ENCODE assay signal across 22 cellular contexts in genomic region chr11:87666730-87667129, GRCh38.
DNase-seq lines count a peak whose midpoint lies in the region; ATAC-seq and TF ChIP-seq lines count a peak whose summit lies in the region.
"Had no signal": no experiment of that assay in that cellular context is flagged by ENCODE, and none has a peak within 500 bp of the region (broad histone marks: within the 10 kb centered on the region; RNA-seq: fewer than 3 reads in every experiment).

No MANE protein-coding gene starts in this region.

- no peak overlapping the region for H3K23ac ChIP-seq in neuronal stem cell (ENCODE audit: low read depth, low read length, poor library complexity)

- H3K4me2 ChIP-seq in Karpas-422 (ENCODE audit: low read depth, low read length, poor library complexity, severe bottlenecking): peak overlapping the region; percentile 57
- H3K4me2 ChIP-seq in neuronal stem cell (ENCODE audit: insufficient read depth, low read length, poor library complexity, severe bottlenecking): no peak overlapping the region
- H3K4me2 ChIP-seq: A549; BLaER1 treated with 17β-estradiol and CSF1 and Interleukin-3, amounts not matched to agents 10 nM and 100 nM had no signal

- H2AK5ac ChIP-seq in neuronal stem cell (ENCODE audit: low read depth, low read length): no peak overlapping the region

- no peaks in the 10 kb centered on the region for H3K79me2 ChIP-seq in Karpas-422 (ENCODE audit: low read length)

- no peaks in the 10 kb centered on the region for H3K9me2 ChIP-seq in Karpas-422 (replicated peaks; ENCODE audit: insufficient read depth, low read length)

- H3K36me3 ChIP-seq in Karpas-422 (ENCODE audit: insufficient read depth, low read length): no peaks in the 10 kb centered on the region
- H3K36me3 ChIP-seq in neuronal stem cell (replicated peaks in 1 of 2; ENCODE audit: control insufficient read depth in 2 of 2, insufficient read depth in 2 of 2, low read length in 2 of 2): no peaks in the 10 kb centered on the region
- H3K36me3 ChIP-seq: BE2C; BLaER1 treated with 17β-estradiol and CSF1 and Interleukin-3, amounts not matched to agents 10 nM and 100 nM had no signal

- DNase-seq in Karpas-422 (peak; percentile 81), nephron progenitor cell (no peak), neuronal stem cell (ENCODE audit: low spot score) (no peak), HPDE6-E6E7 (ENCODE audit: extremely low spot score) (no peak), OCI-M1 (lab: John Stamatoyannopoulos, UW) (no peak)
- DNase-seq: 8988T; ACHN; AML-193; BE2C; CD4-positive, alpha-beta T cell; CD8-positive, alpha-beta memory T cell; DMS 273 treated with DMSO at 0.1 percent for 48 hours; DMS79; GDM1; GOT3; H7; HCEC 1CT had no signal

- H3K14ac ChIP-seq in neuronal stem cell (ENCODE audit: low read length): no peak overlapping the region

- H3K27ac ChIP-seq in Karpas-422 (ENCODE audit: low read length): peak overlapping the region; percentile 35
- no peak overlapping the region for H3K27ac ChIP-seq in neuronal stem cell (replicated peaks; ENCODE audit: low read length)
- H3K27ac ChIP-seq: A549; BLaER1 treated with 17β-estradiol and CSF1 and Interleukin-3, amounts not matched to agents 10 nM and 100 nM had no signal

- peak overlapping the region; percentile 9 for H3K27ac Mint-ChIP-seq in nephron progenitor cell
- H3K27ac Mint-ChIP-seq: CD4-positive, alpha-beta T cell had no signal

- WGBS in neuronal stem cell (ENCODE audit: extremely low coverage in 2 of 2, insufficient read length in 2 of 2, insufficient replicate concordance in 1 of 2), 2 donors: no CpG with 5 or more reads among the region's 6 CpGs

- H3K18ac ChIP-seq in neuronal stem cell (ENCODE audit: low read length): no peak overlapping the region

- H2BK120ac ChIP-seq in neuronal stem cell (ENCODE audit: low read depth, low read length): no peak overlapping the region

- ATAC-seq in HG02870 (IDR thresholded peaks at IDR 0.05; ENCODE audit: unreplicated experiment): no peak
- ATAC-seq: A549, GM12878 had no signal

- H2BK15ac ChIP-seq in neuronal stem cell (ENCODE audit: low read length): no peak overlapping the region

- H3K4ac ChIP-seq in neuronal stem cell (ENCODE audit: low read length): no peak overlapping the region

- H3K4me3 Mint-ChIP-seq in nephron progenitor cell: no peak overlapping the region
- H3K4me3 Mint-ChIP-seq: CD14-positive monocyte; CD4-positive, alpha-beta T cell; CD8-positive, alpha-beta memory T cell had no signal

- H3K4me1 ChIP-seq in Karpas-422 (ENCODE audit: low read length) (peaks cover 24% of the 10 kb centered on the region), neuronal stem cell (ENCODE audit: control insufficient read depth in 2 of 2, insufficient read depth in 1 of 2, low read depth in 1 of 2, low read length in 2 of 2) (peaks cover 0 to 1% of the 10 kb centered on the region in 2 donors)
- H3K4me1 ChIP-seq: A549; BE2C; BLaER1 treated with 17β-estradiol and CSF1 and Interleukin-3, amounts not matched to agents 10 nM and 100 nM had no signal

- H2BK12ac ChIP-seq in neuronal stem cell (ENCODE audit: low read length): no peak overlapping the region

- H3K4me3 ChIP-seq in Karpas-422 (ENCODE audit: low read length): peak overlapping the region; percentile 32
- H3K4me3 ChIP-seq in neuronal stem cell (ENCODE audit: low read length in 2 of 2): no peak overlapping the region
- H3K4me3 ChIP-seq: A549; BLaER1 treated with 17β-estradiol and CSF1 and Interleukin-3, amounts not matched to agents 10 nM and 100 nM; GM12878 had no signal

- H3K9me3 ChIP-seq in Karpas-422 (ENCODE audit: low read length) (no peaks in the 10 kb centered on the region), neuronal stem cell (replicated peaks in 1 of 2; ENCODE audit: control insufficient read depth in 2 of 2, insufficient read depth in 1 of 2, low read depth in 1 of 2, low read length in 2 of 2) (no peaks in the 10 kb centered on the region)
- H3K9me3 ChIP-seq: A549; BE2C; BLaER1 treated with 17β-estradiol and CSF1 and Interleukin-3, amounts not matched to agents 10 nM and 100 nM had no signal

- no peaks in the 10 kb centered on the region for H4K20me1 ChIP-seq in Karpas-422 (ENCODE audit: insufficient read depth, low read depth, low read length)
- H4K20me1 ChIP-seq: BLaER1 treated with 17β-estradiol and CSF1 and Interleukin-3, amounts not matched to agents 10 nM and 100 nM had no signal

- H4K8ac ChIP-seq in neuronal stem cell (ENCODE audit: low read depth, low read length): no peak overlapping the region

- H3K27me3 Mint-ChIP-seq in nephron progenitor cell (ENCODE audit: low read depth, poor library complexity): no peaks in the 10 kb centered on the region
- H3K27me3 Mint-ChIP-seq: CD4-positive, alpha-beta T cell; CD8-positive, alpha-beta memory T cell had no signal

- no peak overlapping the region for H4K91ac ChIP-seq in neuronal stem cell (ENCODE audit: low read depth, low read length, poor library complexity)

- no peaks in the 10 kb centered on the region for H3K27me3 ChIP-seq in Karpas-422 (ENCODE audit: low read length)
- H3K27me3 ChIP-seq in neuronal stem cell (ENCODE audit: control insufficient read depth in 3 of 3, insufficient read depth in 3 of 3, low read depth in 1 of 3, low read length in 3 of 3): no peaks in the 10 kb centered on the region
- H3K27me3 ChIP-seq: BE2C; BLaER1 treated with 17β-estradiol and CSF1 and Interleukin-3, amounts not matched to agents 10 nM and 100 nM had no signal

- H3K9ac ChIP-seq in Karpas-422 (ENCODE audit: low read length) (peak overlapping the region; percentile 17; the same call in 1 of the 2 replicates), neuronal stem cell (ENCODE audit: low read depth, low read length, poor library complexity) (no peak overlapping the region)
- H3K9ac ChIP-seq: BLaER1 treated with 17β-estradiol and CSF1 and Interleukin-3, amounts not matched to agents 10 nM and 100 nM had no signal

- no peaks in the 10 kb centered on the region for H3K36me3 Mint-ChIP-seq in nephron progenitor cell (ENCODE audit: low read depth)
- H3K36me3 Mint-ChIP-seq: CD14-positive monocyte had no signal

- peak overlapping the region; percentile 57 for H2AFZ ChIP-seq in Karpas-422 (ENCODE audit: low read length)
- peak overlapping the region; percentile 7 for H2AFZ ChIP-seq in neuronal stem cell (ENCODE audit: low read length)

- H2BK5ac ChIP-seq in neuronal stem cell (ENCODE audit: low read length): no peak overlapping the region

- H3K4me1 Mint-ChIP-seq in nephron progenitor cell: no peaks in the 10 kb centered on the region
- H3K4me1 Mint-ChIP-seq: CD14-positive monocyte; CD8-positive, alpha-beta memory T cell had no signal

- no peak for TF ChIP-seq CTCF in nephron progenitor cell (IDR thresholded peaks at IDR 0.05)

- no peaks in the 10 kb centered on the region for H3K79me1 ChIP-seq in neuronal stem cell (ENCODE audit: low read depth, low read length)

- H3K9me3 Mint-ChIP-seq in nephron progenitor cell: no peaks in the 10 kb centered on the region
